8 cellular contexts compared by ENCODE assay signal in the genomic region with DNA sequence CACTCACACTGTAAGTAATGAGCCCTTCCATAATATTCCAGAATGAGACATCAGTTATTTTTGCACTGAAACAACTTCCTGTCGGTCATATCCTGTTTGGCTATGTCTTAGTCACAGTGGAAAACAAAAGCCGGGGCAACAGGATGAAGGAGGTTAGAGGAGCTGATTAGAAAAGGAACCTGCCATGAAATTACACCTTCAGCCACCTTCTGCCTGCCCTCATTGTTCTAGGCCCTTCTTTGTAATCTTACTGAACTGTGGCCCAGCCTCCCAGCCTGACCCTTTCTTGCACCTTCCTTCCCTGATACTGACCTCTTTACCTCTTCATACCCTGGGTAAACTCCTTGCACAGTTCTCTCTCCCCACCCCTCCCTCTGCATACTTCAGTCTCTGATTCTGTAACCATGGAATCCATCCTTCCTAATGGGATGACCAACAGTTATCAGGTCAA.
A peak's percentile ranks its signal among the peaks of the same experiment; 100 is the strongest.
DNase-seq lines count a peak whose midpoint lies in the region; ATAC-seq and TF ChIP-seq lines count a peak whose summit lies in the region.

No MANE protein-coding gene starts in this region.

- peak overlapping the region; percentile 17 for H3K27ac ChIP-seq in CD4-positive, alpha-beta memory T cell (ENCODE audit: low read depth, low read length)
- H3K27ac ChIP-seq in colonic mucosa: no peak overlapping the region

- H3K4me3 ChIP-seq in CD4-positive, alpha-beta memory T cell (ENCODE audit: low read length in 2 of 2): no peak overlapping the region
- no peak overlapping the region for H3K4me3 ChIP-seq in Jurkat, Clone E6-1 (ENCODE audit: low read length)
- H3K4me3 ChIP-seq in colonic mucosa: no peak overlapping the region

- H3K4me3 Mint-ChIP-seq in CD4-positive, alpha-beta memory T cell: peak overlapping the region in 7 of 8 donors; percentile 35 to 81 (median 48)
- peak overlapping the region; percentile 16 for H3K4me3 Mint-ChIP-seq in activated naive CD4-positive, alpha-beta T cell treated with anti-CD3 and anti-CD28 coated beads, Interleukin-2, amount 10 ng/mL, durations not matched to agents 7 days and 5 days

- H3K27me3 Mint-ChIP-seq in CD4-positive, alpha-beta memory T cell: no peaks in the 10 kb centered on the region
- no peaks in the 10 kb centered on the region for H3K27me3 Mint-ChIP-seq in activated naive CD4-positive, alpha-beta T cell treated with anti-CD3 and anti-CD28 coated beads, Interleukin-2, amount 10 ng/mL, durations not matched to agents 7 days and 5 days

- TF ChIP-seq CTCF in colonic mucosa (IDR thresholded peaks at IDR 0.05): no peak

- POLR2A ChIA-PET in CD4-positive, alpha-beta memory T cell (lab: Charles Lee; ENCODE audit: partially characterized antibody): interaction anchor here (1.0 to 1.6 kb wide), 6 partner anchors 10 to 177 kb away, joined by 3 to 7 read pairs (median 4); no protein-coding TSS in a partner anchor

- H3K36me3 ChIP-seq in CD4-positive, alpha-beta memory T cell (ENCODE audit: insufficient read depth, low read length): no peaks in the 10 kb centered on the region
- no peaks in the 10 kb centered on the region for H3K36me3 ChIP-seq in colonic mucosa

- peak overlapping the region; percentile 62 to 97 (median 92) for H3K27ac Mint-ChIP-seq in CD4-positive, alpha-beta memory T cell
- H3K27ac Mint-ChIP-seq in activated naive CD4-positive, alpha-beta T cell treated with anti-CD3 and anti-CD28 coated beads, Interleukin-2, amount 10 ng/mL, durations not matched to agents 7 days and 5 days: peak overlapping the region; percentile 97

- H3K27me3 ChIP-seq in CD4-positive, alpha-beta memory T cell (ENCODE audit: insufficient read depth, low read length): no peaks in the 10 kb centered on the region
- no peaks in the 10 kb centered on the region for H3K27me3 ChIP-seq in colonic mucosa

- no peak overlapping the region for H3K9ac ChIP-seq in colonic mucosa (ENCODE audit: low read depth in 2 of 2, low read length in 2 of 2)

- intact Hi-C loops in CD4-positive, alpha-beta memory T cell (cut with micrococcal nuclease): loop anchor here (5.0 kb wide), 2 partner anchors 92 to 177 kb away; no protein-coding TSS in a partner anchor
- intact Hi-C loops in left ventricle myocardium superior (cut with micrococcal nuclease): no loop called here
- intact Hi-C loops in colonic mucosa (cut with DNase I): no loop called here

- CTCF ChIA-PET in CD4-positive, alpha-beta memory T cell (lab: Charles Lee; ENCODE audit: partially characterized antibody): interaction anchor here (0.7 kb wide), 1 partner anchor 41 kb away, joined by 3 read pairs; no protein-coding TSS in a partner anchor
- CTCF ChIA-PET in activated naive CD4-positive, alpha-beta T cell treated with anti-CD3 and anti-CD28 coated beads, Interleukin-2, amount 10 ng/mL, durations not matched to agents 7 days and 5 days (lab: Charles Lee): interaction anchor here (0.7 to 1.0 kb wide), 3 partner anchors 35 to 118 kb away, joined by 3 read pairs; no protein-coding TSS in a partner anchor

- DNase-seq in CD4-positive, alpha-beta memory T cell: peak; percentile 30 to 72 (median 34)
- peak; percentile 37 for DNase-seq in Jurkat, Clone E6-1 (ENCODE audit: low read depth, low spot score)
- peak; percentile 63 for DNase-seq in activated naive CD4-positive, alpha-beta T cell treated with anti-CD3 and anti-CD28 coated beads, Interleukin-2, amount 10 ng/mL, durations not matched to agents 7 days and 5 days
- DNase-seq in left ventricle myocardium superior (no peak), colonic mucosa (no peak), C1 segment of cervical spinal cord (lab: John Stamatoyannopoulos, UW) (no peak)
- DNase-seq in stimulated activated naive CD4-positive, alpha-beta T cell treated with Interleukin-2 at 50 U/mL for 16 hours (lab: John Stamatoyannopoulos, UW): peak; percentile 5
- no peak for DNase-seq in activated CD4-positive, CD25-positive, alpha-beta regulatory T cell (lab: John Stamatoyannopoulos, UW)

- peaks cover 15% of the 10 kb centered on the region for H3K4me1 ChIP-seq in CD4-positive, alpha-beta memory T cell (ENCODE audit: insufficient read depth, low read length)
- H3K4me1 ChIP-seq in colonic mucosa: no peaks in the 10 kb centered on the region

- H3K4me1 Mint-ChIP-seq in CD4-positive, alpha-beta memory T cell: peaks cover 17 to 44% (median 31%) of the 10 kb centered on the region in 4 donors
- H3K4me1 Mint-ChIP-seq in activated naive CD4-positive, alpha-beta T cell treated with anti-CD3 and anti-CD28 coated beads, Interleukin-2, amount 10 ng/mL, durations not matched to agents 7 days and 5 days: peaks cover 51% of the 10 kb centered on the region

- no peaks in the 10 kb centered on the region for H3K9me3 ChIP-seq in CD4-positive, alpha-beta memory T cell (ENCODE audit: control insufficient read depth in 1 of 2, low read length in 2 of 2)
- no peaks in the 10 kb centered on the region for H3K9me3 ChIP-seq in colonic mucosa

- peaks cover 0 to 2% (median 0%) of the 10 kb centered on the region in 8 donors for H3K9me3 Mint-ChIP-seq in CD4-positive, alpha-beta memory T cell
- H3K9me3 Mint-ChIP-seq in activated naive CD4-positive, alpha-beta T cell treated with anti-CD3 and anti-CD28 coated beads, Interleukin-2, amount 10 ng/mL, durations not matched to agents 7 days and 5 days: no peaks in the 10 kb centered on the region

- H3K36me3 Mint-ChIP-seq in CD4-positive, alpha-beta memory T cell: peaks cover 40% of the 10 kb centered on the region in 2 donors
- H3K36me3 Mint-ChIP-seq in activated naive CD4-positive, alpha-beta T cell treated with anti-CD3 and anti-CD28 coated beads, Interleukin-2, amount 10 ng/mL, durations not matched to agents 7 days and 5 days: peaks cover 62% of the 10 kb centered on the region

- peak; percentile 81 for ATAC-seq in left ventricle myocardium superior

Comparison
In these comparisons a context has a peak if more than half of its experiments do, and no peak if none do; other contexts are left out.
1. DNase-seq: peak in CD4-positive, alpha-beta memory T cell (5 of 5), Jurkat, Clone E6-1 (single experiment), activated naive CD4-positive, alpha-beta T cell treated with anti-CD3 and anti-CD28 coated beads, Interleukin-2, amount 10 ng/mL, durations not matched to agents 7 days and 5 days (single experiment) and stimulated activated naive CD4-positive, alpha-beta T cell treated with Interleukin-2 at 50 U/mL for 16 hours (single experiment); none in left ventricle myocardium superior (single experiment), colonic mucosa (single experiment), activated CD4-positive, CD25-positive, alpha-beta regulatory T cell (0 of 4) and C1 segment of cervical spinal cord (0 of 14).